8 cellular contexts compared by ENCODE assay signal in genomic region chrX:49043987-49044281, GRCh38. TPM values are rescaled to one million over a fixed set of nuclear protein-coding genes. Genes with fewer than 3 reads are reported as not detected.
DNase-seq lines count a peak whose midpoint lies in the region; ATAC-seq, FAIRE-seq and TF ChIP-seq lines count a peak whose summit lies in the region.

No MANE protein-coding gene starts in this region.

- POLR2A ChIA-PET in CD8-positive, alpha-beta T cell (lab: Charles Lee) = interaction anchor here (1.2 to 1.6 kb wide), 2 partner anchors 17 to 42 kb away, joined by 3 to 8 read pairs; partner anchors contain the start of gene GRIPAP1
- POLR2A ChIA-PET in PC-3 (lab: Charles Lee; ENCODE audit: unreplicated experiment) = interaction anchor here (0.6 kb wide), 1 partner anchor 61 kb away, joined by 3 read pairs; no protein-coding TSS in a partner anchor
- POLR2A ChIA-PET in endothelial cell of umbilical vein (lab: Charles Lee) = interaction anchor here (0.6 to 1.4 kb wide), 3 partner anchors 9 to 50 kb away, joined by 3 to 5 read pairs (median 4); partner anchors contain the start of gene GRIPAP1

- H3K4me2 ChIP-seq in PC-3 (ENCODE audit: low read length) = peak overlapping the region; percentile 80
- peak overlapping the region; percentile 28 for H3K4me2 ChIP-seq in endothelial cell of umbilical vein (ENCODE audit: insufficient read depth, low read length)

- H3K27ac ChIP-seq in CD8-positive, alpha-beta T cell (ENCODE audit: low read depth, low read length) = peak overlapping the region; percentile 73
- H3K27ac ChIP-seq in PC-3 (ENCODE audit: low read length) = peak overlapping the region; percentile 30
- H3K27ac ChIP-seq in endothelial cell of umbilical vein (ENCODE audit: insufficient read depth, low read depth, low read length) = no peak overlapping the region

- peak overlapping the region; percentile 2 for H3K4me3 ChIP-seq in CD8-positive, alpha-beta T cell (ENCODE audit: low read depth, low read length)
- H3K4me3 ChIP-seq in PC-3 (ENCODE audit: low read length) (peak overlapping the region; percentile 64), endothelial cell of umbilical vein (replicated peaks in 1 of 3; ENCODE audit: insufficient read depth in 1 of 3, low read depth in 1 of 3, low read length in 3 of 3) (no peak overlapping the region)

- FAIRE-seq in endothelial cell of umbilical vein (lab: Jason Lieb, UNC) = no peak

- no peaks in the 10 kb centered on the region for H3K27me3 ChIP-seq in CD8-positive, alpha-beta T cell (ENCODE audit: insufficient read depth, low read length)
- H3K27me3 ChIP-seq in PC-3 (ENCODE audit: low read length) (no peaks in the 10 kb centered on the region), endothelial cell of umbilical vein (ENCODE audit: control insufficient read depth in 2 of 2, insufficient read depth in 2 of 2, low read length in 2 of 2) (no peaks in the 10 kb centered on the region)

- TF ChIP-seq CTCF in CD8-positive, alpha-beta T cell (IDR thresholded peaks at IDR 0.05) = no peak
- TF ChIP-seq CTCF in PC-3 (conservative IDR thresholded peaks at IDR 0.05; ENCODE audit: low read depth, low read length) (no peak), endothelial cell of umbilical vein (IDR thresholded peaks at IDR 0.05; ENCODE audit: extremely low read depth in 1 of 2, insufficient read depth in 1 of 2, low read depth in 1 of 2, low read length in 2 of 2) (no peak), osteocyte (IDR thresholded peaks at IDR 0.05) (no peak)

- CTCF ChIA-PET in CD8-positive, alpha-beta T cell (lab: Charles Lee) = interaction anchor here (0.8 to 1.4 kb wide), 3 partner anchors 11 to 124 kb away, joined by 3 to 5 read pairs (median 4); no protein-coding TSS in a partner anchor
- CTCF ChIA-PET in PC-3 (lab: Charles Lee) (interaction anchor here (0.7 kb wide), 1 partner anchor 71 kb away, joined by 4 read pairs; no protein-coding TSS in a partner anchor), endothelial cell of umbilical vein (lab: Charles Lee) (interaction anchor here (1.0 to 3.3 kb wide), 5 partner anchors 12 to 72 kb away, joined by 3 to 17 read pairs (median 6); partner anchors contain the start of gene KCND1)

- peaks cover 21% of the 10 kb centered on the region for H3K4me1 ChIP-seq in CD8-positive, alpha-beta T cell (ENCODE audit: insufficient read depth, low read length)
- H3K4me1 ChIP-seq in PC-3 (ENCODE audit: insufficient read depth, low read length) (peaks cover 29% of the 10 kb centered on the region), endothelial cell of umbilical vein (ENCODE audit: control insufficient read depth, extremely low read depth, insufficient read depth, low read length) (peaks cover 31% of the 10 kb centered on the region)

- intact Hi-C loops in CD8-positive, alpha-beta T cell (cut with DNase I, micrococcal nuclease) = loop anchor here (1.0 to 2.0 kb wide), 11 partner anchors 9 to 396 kb away; partner anchors contain the start of genes GRIPAP1 (in 2 of the 2) and PIM2 (in 1 of the 2)
- intact Hi-C loops in PC-3 (cut with micrococcal nuclease) (loop anchor here (1.0 to 5.0 kb wide), 6 partner anchors 42 to 147 kb away; partner anchors contain the start of genes GRIPAP1, MAGIX, PQBP1 and TIMM17B), endothelial cell of umbilical vein (cut with micrococcal nuclease) (loop anchor here (1.0 to 5.0 kb wide), 9 partner anchors 28 to 243 kb away; partner anchors contain the start of gene MAGIX), left colon (cut with DNase I, micrococcal nuclease) (no loop called here)

- no peak for TF ChIP-seq POLR2A in endothelial cell of umbilical vein (IDR thresholded peaks at IDR 0.05; ENCODE audit: low read depth, low read length)

- no peaks in the 10 kb centered on the region for H3K36me3 ChIP-seq in CD8-positive, alpha-beta T cell (ENCODE audit: insufficient read depth, low read length)
- no peaks in the 10 kb centered on the region; the same call in 1 of the 2 replicates for H3K36me3 ChIP-seq in PC-3 (ENCODE audit: low read depth, low read length)
- H3K36me3 ChIP-seq in endothelial cell of umbilical vein (ENCODE audit: control insufficient read depth in 2 of 2, extremely low read depth in 1 of 2, insufficient read depth in 2 of 2, low read length in 2 of 2) = peaks cover 0 to under 1% of the 10 kb centered on the region in 2 experiments

- peak overlapping the region; percentile 90 for H3K27ac Mint-ChIP-seq in CD8-positive, alpha-beta T cell
- peak overlapping the region; percentile 72 for H3K27ac Mint-ChIP-seq in osteocyte (ENCODE audit: unreplicated experiment)

- H3K9me3 ChIP-seq in CD8-positive, alpha-beta T cell (ENCODE audit: low read length) = no peaks in the 10 kb centered on the region
- H3K9me3 ChIP-seq in PC-3 (ENCODE audit: low read length) = no peaks in the 10 kb centered on the region
- no peaks in the 10 kb centered on the region for H3K9me3 ChIP-seq in endothelial cell of umbilical vein (replicated peaks; ENCODE audit: control insufficient read depth, insufficient read depth, low read length)

- no peaks in the 10 kb centered on the region for H3K9me2 ChIP-seq in PC-3 (replicated peaks; ENCODE audit: low read length)

- peaks cover 5% of the 10 kb centered on the region for H3K36me3 Mint-ChIP-seq in CD8-positive, alpha-beta T cell
- peaks cover 11% of the 10 kb centered on the region for H3K36me3 Mint-ChIP-seq in osteocyte (ENCODE audit: unreplicated experiment)

- H3K79me2 ChIP-seq in PC-3 (ENCODE audit: low read length) (peaks cover 39% of the 10 kb centered on the region), endothelial cell of umbilical vein (ENCODE audit: control insufficient read depth, insufficient read depth, low read length) (peaks cover 27% of the 10 kb centered on the region)

- no peaks in the 10 kb centered on the region for H3K27me3 Mint-ChIP-seq in CD8-positive, alpha-beta T cell (ENCODE audit: low read depth)
- H3K27me3 Mint-ChIP-seq in osteocyte (ENCODE audit: unreplicated experiment) = no peaks in the 10 kb centered on the region

- no peaks in the 10 kb centered on the region for H4K20me1 ChIP-seq in PC-3 (ENCODE audit: low read length)
- no peaks in the 10 kb centered on the region for H4K20me1 ChIP-seq in endothelial cell of umbilical vein (replicated peaks; ENCODE audit: control insufficient read depth, extremely low read depth, insufficient read depth, low read length)

- peaks cover 33% of the 10 kb centered on the region for H3K4me1 Mint-ChIP-seq in CD8-positive, alpha-beta T cell (ENCODE audit: low read depth)
- H3K4me1 Mint-ChIP-seq in osteocyte (ENCODE audit: unreplicated experiment) = peaks cover 27% of the 10 kb centered on the region

- H3K9ac ChIP-seq in PC-3 (ENCODE audit: low read length) = peak overlapping the region; percentile 49
- peak overlapping the region; percentile 16 for H3K9ac ChIP-seq in endothelial cell of umbilical vein (replicated peaks; ENCODE audit: extremely low read depth, insufficient read depth, low read length)

- no peaks in the 10 kb centered on the region for H3K9me3 Mint-ChIP-seq in CD8-positive, alpha-beta T cell
- no peaks in the 10 kb centered on the region for H3K9me3 Mint-ChIP-seq in osteocyte (ENCODE audit: unreplicated experiment)

- DNase-seq in CD8-positive, alpha-beta T cell = no peak
- DNase-seq in PC-3 = no peak
- DNase-seq in endothelial cell of umbilical vein (ENCODE audit: low read depth, low spot score) = no peak
- DNase-seq in osteocyte (ENCODE audit: extremely low spot score, unreplicated experiment) = no peak
- no peak for DNase-seq in cerebellar nuclear complex (lab: John Stamatoyannopoulos, UW)
- no peak for DNase-seq in SIG-M5 (lab: John Stamatoyannopoulos, UW)
- no peak for DNase-seq in left colon

- BruUV-seq in PC-3 (replicated peaks; lab: Mats Ljungman, UMichigan) (TSS peak; percentile 59), endothelial cell of umbilical vein (replicated peaks; lab: Mats Ljungman, UMichigan) (no TSS peak)

- H3K4me3 Mint-ChIP-seq in CD8-positive, alpha-beta T cell = peak overlapping the region; percentile 84
- H3K4me3 Mint-ChIP-seq in osteocyte (ENCODE audit: unreplicated experiment) = peak overlapping the region; percentile 44

- peak overlapping the region; percentile 86 for H2AFZ ChIP-seq in PC-3 (ENCODE audit: low read length)
- H2AFZ ChIP-seq in endothelial cell of umbilical vein (ENCODE audit: low read depth, low read length) = peak overlapping the region; percentile 67

- no peaks in the 10 kb centered on the region for H3K9me1 ChIP-seq in endothelial cell of umbilical vein (replicated peaks; ENCODE audit: control insufficient read depth, extremely low read depth, insufficient read depth, low read length)

- ATAC-seq in CD8-positive, alpha-beta T cell = no peak
- ATAC-seq in PC-3 (no peak), HG02870 (IDR thresholded peaks at IDR 0.05; ENCODE audit: unreplicated experiment) (no peak), left colon (no peak)

- dilution Hi-C loops in endothelial cell of umbilical vein (cut with MboI; ENCODE audit: extremely low pct_ligation_motif_present, low sequenced_read_pairs) = no loop called here

- no peaks in the 10 kb centered on the region for H3F3A ChIP-seq in PC-3 (ENCODE audit: low read length, unreplicated experiment)

RNA-seq across cellular contexts. Expression of gene TFE3, which starts 0.8 kb away (rescaled TPM):
- 10 to 100 TPM; 35.7 to 39.7 TPM for total RNA-seq in CD8-positive, alpha-beta T cell
- 46.9 and 56.9 TPM in 2 replicates for total RNA-seq in PC-3 (2014; rRNA removed)
- total RNA-seq in endothelial cell of umbilical vein = 35.5 and 37.1 TPM in 2 replicates
- polyA plus RNA-seq in endothelial cell of umbilical vein = 22.3 and 26.8 TPM in 2 replicates
- polyA plus RNA-seq in endothelial cell of umbilical vein (2011; cell fraction: cytosol; rRNA removed) = 13.5 and 18.2 TPM in 2 replicates
- polyA plus RNA-seq in endothelial cell of umbilical vein (2011; cell fraction: nucleus; rRNA removed) = 19.1 and 21.2 TPM in 2 replicates
- polyA plus RNA-seq in endothelial cell of umbilical vein (2012) = 34.9 and 39.8 TPM in 2 replicates
- polyA minus RNA-seq in endothelial cell of umbilical vein = 25.1 and 40.6 TPM in 2 replicates
- 34.6 TPM for polyA minus RNA-seq in endothelial cell of umbilical vein (2011; cell fraction: cytosol; rRNA and poly(A)+ RNA removed)
- polyA minus RNA-seq in endothelial cell of umbilical vein (2011; cell fraction: nucleus; rRNA and poly(A)+ RNA removed) = 13.8 and 17.8 TPM in 2 replicates
- total RNA-seq in osteocyte = 44.7 and 51.8 TPM in 2 replicates
- total RNA-seq in left colon = 10 to 100 TPM; 23.2 to 26.6 TPM

RNA-seq across cellular contexts. Expression of gene CCDC120, which starts 14.9 kb away (rescaled TPM):
- 10 to 100 TPM; 13.0 to 18.0 TPM for total RNA-seq in CD8-positive, alpha-beta T cell
- total RNA-seq in PC-3 (2014; rRNA removed) (5.3 and 7.1 TPM in 2 replicates), endothelial cell of umbilical vein (5.7 and 6.4 TPM in 2 replicates), osteocyte (8.5 and 9.6 TPM in 2 replicates), left colon (10 to 100 TPM; 15.0 to 15.7 TPM)
- polyA plus RNA-seq in endothelial cell of umbilical vein = 2.8 and 3.1 TPM in 2 replicates
- 1.9 and 2.8 TPM in 2 replicates for polyA plus RNA-seq in endothelial cell of umbilical vein (2011; cell fraction: cytosol; rRNA removed)
- 7.8 and 11.9 TPM in 2 replicates for polyA plus RNA-seq in endothelial cell of umbilical vein (2011; cell fraction: nucleus; rRNA removed)
- polyA plus RNA-seq in endothelial cell of umbilical vein (2012) = 2.7 and 3.5 TPM in 2 replicates
- 1.8 and 3.5 TPM in 2 replicates for polyA minus RNA-seq in endothelial cell of umbilical vein
- polyA minus RNA-seq in endothelial cell of umbilical vein (2011; cell fraction: cytosol; rRNA and poly(A)+ RNA removed) = 4.6 TPM
- polyA minus RNA-seq in endothelial cell of umbilical vein (2011; cell fraction: nucleus; rRNA and poly(A)+ RNA removed) = 2.3 and 3.1 TPM in 2 replicates

RNA-seq across cellular contexts. Expression of gene PRAF2, which starts 29.9 kb away (rescaled TPM):
- total RNA-seq in CD8-positive, alpha-beta T cell = 10 to 100 TPM; 16.7 to 17.5 TPM
- total RNA-seq in PC-3 (2014; rRNA removed) = 0.07 and 0.69 TPM in 2 replicates
- total RNA-seq in endothelial cell of umbilical vein = 41.6 and 45.4 TPM in 2 replicates
- polyA plus RNA-seq in endothelial cell of umbilical vein = 36.2 and 40.1 TPM in 2 replicates
- polyA plus RNA-seq in endothelial cell of umbilical vein (2011; cell fraction: cytosol; rRNA removed) = 33.0 and 45.2 TPM in 2 replicates
- 11.1 and 12.6 TPM in 2 replicates for polyA plus RNA-seq in endothelial cell of umbilical vein (2011; cell fraction: nucleus; rRNA removed)
- polyA plus RNA-seq in endothelial cell of umbilical vein (2012) = 44.1 and 67.8 TPM in 2 replicates
- polyA minus RNA-seq in endothelial cell of umbilical vein = 14.5 and 18.1 TPM in 2 replicates
- 7.5 TPM for polyA minus RNA-seq in endothelial cell of umbilical vein (2011; cell fraction: cytosol; rRNA and poly(A)+ RNA removed)
- 3.0 and 10.2 TPM in 2 replicates for polyA minus RNA-seq in endothelial cell of umbilical vein (2011; cell fraction: nucleus; rRNA and poly(A)+ RNA removed)
- total RNA-seq in osteocyte = 55.3 and 58.5 TPM in 2 replicates
- total RNA-seq in left colon = 1 to 10 TPM; 4.2 to 5.9 TPM

RNA-seq across cellular contexts. Expression of gene WDR45, which starts 35.8 kb away (rescaled TPM):
- 10 to 100 TPM; 54.4 to 58.2 TPM for total RNA-seq in CD8-positive, alpha-beta T cell
- total RNA-seq in PC-3 (2014; rRNA removed) (27.2 and 34.8 TPM in 2 replicates), endothelial cell of umbilical vein (29.9 and 32.2 TPM in 2 replicates), osteocyte (91.3 and 95.8 TPM in 2 replicates), left colon (10 to 100 TPM; 39.7 to 57.7 TPM)
- 70.4 and 73.1 TPM in 2 replicates for polyA plus RNA-seq in endothelial cell of umbilical vein
- 42.1 and 46.4 TPM in 2 replicates for polyA plus RNA-seq in endothelial cell of umbilical vein (2011; cell fraction: cytosol; rRNA removed)
- 202 and 215 TPM in 2 replicates for polyA plus RNA-seq in endothelial cell of umbilical vein (2011; cell fraction: nucleus; rRNA removed)
- polyA plus RNA-seq in endothelial cell of umbilical vein (2012) = 33.1 and 34.4 TPM in 2 replicates
- 60.5 TPM in 2 replicates for polyA minus RNA-seq in endothelial cell of umbilical vein
- 95.3 TPM for polyA minus RNA-seq in endothelial cell of umbilical vein (2011; cell fraction: cytosol; rRNA and poly(A)+ RNA removed)
- polyA minus RNA-seq in endothelial cell of umbilical vein (2011; cell fraction: nucleus; rRNA and poly(A)+ RNA removed) = 38.6 and 38.8 TPM in 2 replicates

RNA-seq across cellular contexts. Expression of gene GRIPAP1, which starts 41.9 kb away (rescaled TPM):
- total RNA-seq in CD8-positive, alpha-beta T cell = 100 to 1,000 TPM; 102 to 114 TPM
- total RNA-seq in PC-3 (2014; rRNA removed) (31.1 and 44.3 TPM in 2 replicates), endothelial cell of umbilical vein (48.5 and 49.4 TPM in 2 replicates), osteocyte (42.2 and 48.5 TPM in 2 replicates), left colon (10 to 100 TPM; 37.1 to 45.0 TPM)
- polyA plus RNA-seq in endothelial cell of umbilical vein = 19.0 and 25.3 TPM in 2 replicates
- polyA plus RNA-seq in endothelial cell of umbilical vein (2011; cell fraction: cytosol; rRNA removed) = 25.4 and 27.1 TPM in 2 replicates
- polyA plus RNA-seq in endothelial cell of umbilical vein (2011; cell fraction: nucleus; rRNA removed) = 136 and 138 TPM in 2 replicates
- polyA plus RNA-seq in endothelial cell of umbilical vein (2012) = 32.3 and 37.9 TPM in 2 replicates
- polyA minus RNA-seq in endothelial cell of umbilical vein = 37.6 and 39.8 TPM in 2 replicates
- polyA minus RNA-seq in endothelial cell of umbilical vein (2011; cell fraction: cytosol; rRNA and poly(A)+ RNA removed) = 14.7 TPM
- polyA minus RNA-seq in endothelial cell of umbilical vein (2011; cell fraction: nucleus; rRNA and poly(A)+ RNA removed) = 26.2 and 39.1 TPM in 2 replicates

Comparison
In these comparisons a context has a peak if more than half of its experiments do, and no peak if none do; other contexts are left out.
1. H3K4me3 ChIP-seq: peak in CD8-positive, alpha-beta T cell (single experiment) and PC-3 (single experiment); none in endothelial cell of umbilical vein (0 of 3).
2. intact Hi-C loops: an anchor here in CD8-positive, alpha-beta T cell (1.0 to 2.0 kb wide), PC-3 (1.0 to 5.0 kb wide) and endothelial cell of umbilical vein (1.0 to 5.0 kb wide); none called in left colon.